In genomic region chr22:20554824-20555223, GRCh38 we compare ENCODE assay signal across 15 cellular contexts. TPM values are rescaled to one million over a fixed set of nuclear protein-coding genes. Genes with fewer than 3 reads are reported as not detected.
DNase-seq lines count a peak whose midpoint lies in the region; ATAC-seq lines count a peak whose summit lies in the region.
"Had no signal": no experiment of that assay in that cellular context is flagged by ENCODE, and none has a peak within 500 bp of the region (broad histone marks: within the 10 kb centered on the region; RNA-seq: fewer than 3 reads in every experiment).

No MANE protein-coding gene starts in this region.

- peaks cover 5 to 36% (median 26%) of the 10 kb centered on the region in 3 donors for H3K36me3 ChIP-seq in skeletal muscle tissue (ENCODE audit: control insufficient read depth in 3 of 3, insufficient read depth in 3 of 3, low read length in 3 of 3)

- peak overlapping the region in 2 of 3 donors; percentile 19 to 84 for H3K9ac ChIP-seq in skeletal muscle tissue (ENCODE audit: low read depth in 1 of 3, low read length in 3 of 3)

- no peak overlapping the region for H3K4me3 ChIP-seq in skeletal muscle tissue (ENCODE audit: low read length in 3 of 3)
- H3K4me3 ChIP-seq: prostate gland had no signal

- CTCF ChIA-PET in activated CD4-positive, alpha-beta memory T cell treated with anti-CD3 and anti-CD28 coated beads for 36 hours (lab: Charles Lee) = interaction anchor here (16.7 kb wide), 1 partner anchor 14 kb away, joined by 292 read pairs; no protein-coding TSS in a partner anchor

- H3K27me3 Mint-ChIP-seq in activated CD4-positive, alpha-beta memory T cell treated with anti-CD3 and anti-CD28 coated beads for 36 hours = no peaks in the 10 kb centered on the region
- peaks cover 2 to 17% (median 8%) of the 10 kb centered on the region in 3 donors for H3K27me3 Mint-ChIP-seq in immature natural killer cell (ENCODE audit: low read depth in 3 of 3)
- H3K27me3 Mint-ChIP-seq: IgD-negative memory B cell had no signal

- H3K36me3 Mint-ChIP-seq in activated CD4-positive, alpha-beta memory T cell treated with anti-CD3 and anti-CD28 coated beads for 36 hours = peaks cover 68% of the 10 kb centered on the region
- peaks cover 32 to 49% (median 38%) of the 10 kb centered on the region in 3 donors for H3K36me3 Mint-ChIP-seq in immature natural killer cell

- peaks cover 87% of the 10 kb centered on the region for H3K4me1 Mint-ChIP-seq in activated CD4-positive, alpha-beta memory T cell treated with anti-CD3 and anti-CD28 coated beads for 36 hours (ENCODE audit: low read depth)
- H3K4me1 Mint-ChIP-seq in immature natural killer cell = peaks cover 92 to 97% of the 10 kb centered on the region in 2 donors

- intact Hi-C loops in activated CD4-positive, alpha-beta memory T cell treated with anti-CD3 and anti-CD28 coated beads for 36 hours (cut with micrococcal nuclease) = loop anchor here (5.0 kb wide), 1 partner anchor 233 kb away; the partner anchor contains the start of gene DGCR6L

- peak overlapping the region; percentile 66 for H3K27ac Mint-ChIP-seq in activated CD4-positive, alpha-beta memory T cell treated with anti-CD3 and anti-CD28 coated beads for 36 hours
- H3K27ac Mint-ChIP-seq in immature natural killer cell = peak overlapping the region; percentile 99

- H3K4me3 Mint-ChIP-seq in activated CD4-positive, alpha-beta memory T cell treated with anti-CD3 and anti-CD28 coated beads for 36 hours = no peak overlapping the region
- H3K4me3 Mint-ChIP-seq in immature natural killer cell = peak overlapping the region; percentile 56 to 87 (median 83)
- H3K4me3 Mint-ChIP-seq: IgD-negative memory B cell had no signal

- peaks cover 78 to 88% (median 85%) of the 10 kb centered on the region in 3 donors for H3K4me1 ChIP-seq in skeletal muscle tissue (ENCODE audit: control insufficient read depth in 3 of 3, insufficient read depth in 3 of 3, low read length in 3 of 3)

- no peak for ATAC-seq in HG02763 (IDR thresholded peaks at IDR 0.05; ENCODE audit: unreplicated experiment)
- no peak for ATAC-seq in GM18519 (IDR thresholded peaks at IDR 0.05; ENCODE audit: low FRiP score, unreplicated experiment)
- ATAC-seq: left lobe of liver had no signal

- peak overlapping the region; percentile 86 for H3K27ac ChIP-seq in skeletal muscle tissue (ENCODE audit: low read depth, low read length)

- H3K9me3 ChIP-seq in skeletal muscle tissue (ENCODE audit: control insufficient read depth in 3 of 3, low read length in 3 of 3) = no peaks in the 10 kb centered on the region
- H3K9me3 ChIP-seq: prostate gland had no signal

- H3K9me3 Mint-ChIP-seq in activated CD4-positive, alpha-beta memory T cell treated with anti-CD3 and anti-CD28 coated beads for 36 hours = peaks cover 11% of the 10 kb centered on the region
- no peaks in the 10 kb centered on the region for H3K9me3 Mint-ChIP-seq in immature natural killer cell

- DNase-seq in activated effector memory CD4-positive, alpha-beta T cell treated with anti-CD3 and anti-CD28 coated beads, Interleukin-2, amount 50 U/mL, for 16 hours = peak; percentile 60
- DNase-seq in activated effector memory CD4-positive, alpha-beta T cell treated with Interleukin-2 at 50 U/mL for 16 hours = no peak
- no peak for DNase-seq in activated CD4-positive, alpha-beta memory T cell treated with anti-CD3 and anti-CD28 coated beads for 36 hours
- DNase-seq in immature natural killer cell (no peak), NCI-H2196 (lab: John Stamatoyannopoulos, UW; ENCODE audit: unreplicated experiment) (no peak)
- DNase-seq: ACHN; activated naive CD4-positive, alpha-beta T cell treated with anti-CD3 and anti-CD28 coated beads, Interleukin-2, amount 50 U/mL, for 16 hours; NCI-H2081; NCI-H526 had no signal

- POLR2A ChIA-PET in activated CD4-positive, alpha-beta memory T cell treated with anti-CD3 and anti-CD28 coated beads for 36 hours (lab: Charles Lee) = interaction anchor here (1.5 kb wide), 1 partner anchor 47 kb away, joined by 4 read pairs; the partner anchor contains the start of gene MED15

- H3K27me3 ChIP-seq in skeletal muscle tissue (ENCODE audit: control insufficient read depth in 3 of 3, insufficient read depth in 3 of 3, low read length in 3 of 3) = no peaks in the 10 kb centered on the region

RNA-seq across cellular contexts. Expression of gene MED15, which starts 47.4 kb away (rescaled TPM):
- 10 to 100 TPM; 93.3 to 97.4 TPM for total RNA-seq in activated CD4-positive, alpha-beta memory T cell treated with anti-CD3 and anti-CD28 coated beads for 36 hours
- polyA plus RNA-seq in immature natural killer cell = 10 to 100 TPM; 12.1 to 91.3 (median 23.0) TPM
- total RNA-seq in skeletal muscle tissue = 16.7 TPM

RNA-seq across cellular contexts. Expression of gene KLHL22, which starts 59.2 kb away (rescaled TPM):
- total RNA-seq in activated CD4-positive, alpha-beta memory T cell treated with anti-CD3 and anti-CD28 coated beads for 36 hours = 10 to 100 TPM; 23.3 to 25.5 TPM
- polyA plus RNA-seq in immature natural killer cell = 10 to 100 TPM; 12.8 to 26.3 (median 26.1) TPM
- 35.5 TPM for total RNA-seq in skeletal muscle tissue
